In genomic region chr17:19216148-19216926, GRCh38 we compare ENCODE assay signal across 8 cellular contexts. TPM values are rescaled to one million over a fixed set of nuclear protein-coding genes. Genes with fewer than 3 reads are reported as not detected.
A peak's percentile ranks its signal among the peaks of the same experiment; 100 is the strongest.
DNase-seq lines count a peak whose midpoint lies in the region; ATAC-seq and TF ChIP-seq lines count a peak whose summit lies in the region.
"Not testable (repeated sequence)": the region's sequence is repeated elsewhere in the genome, so short reads cannot be mapped to it uniquely, and the experiment has no call there.

No MANE protein-coding gene starts in this region.

- intact Hi-C loops in CD4-positive, alpha-beta T cell (cut with DNase I, micrococcal nuclease), result not testable (repeated sequence)

- H3K9me3 Mint-ChIP-seq in CD4-positive, alpha-beta T cell; T-cell; activated T-cell treated with anti-CD3 and anti-CD28 coated beads, Interleukin-2, amount 50 U/mL, for 4 hours; effector memory CD8-positive, alpha-beta T cell; stimulated activated effector memory CD8-positive, alpha-beta T cell treated with anti-CD3 and anti-CD28 coated beads, Interleukin-12 subunit alpha, Interleukin-12 subunit beta, amount 100 ng/mL, for 72 hours: not testable (repeated sequence)

- not testable (repeated sequence) for H3K27ac ChIP-seq in CD4-positive, alpha-beta T cell (ENCODE audit: low read depth, low read length)

- H3K27me3 Mint-ChIP-seq in CD4-positive, alpha-beta T cell; T-cell; activated T-cell treated with anti-CD3 and anti-CD28 coated beads, Interleukin-2, amount 50 U/mL, for 4 hours (ENCODE audit: low read depth); effector memory CD8-positive, alpha-beta T cell: not testable (repeated sequence)

- not testable (repeated sequence) for TF ChIP-seq CTCF in CD4-positive, alpha-beta T cell (IDR thresholded peaks at IDR 0.05)

- H3K9me3 ChIP-seq in CD4-positive, alpha-beta T cell (ENCODE audit: control insufficient read depth, low read length), result not testable (repeated sequence)

- CTCF ChIA-PET in CD4-positive, alpha-beta T cell (lab: Charles Lee); T-cell (lab: Charles Lee): not testable (repeated sequence)

- not testable (repeated sequence) for H3K27me3 ChIP-seq in CD4-positive, alpha-beta T cell (ENCODE audit: control insufficient read depth, insufficient read depth, low read length)

- POLR2A ChIA-PET in CD4-positive, alpha-beta T cell (lab: Charles Lee); T-cell (lab: Charles Lee): not testable (repeated sequence)

- H3K27ac Mint-ChIP-seq in CD4-positive, alpha-beta T cell; T-cell; effector memory CD8-positive, alpha-beta T cell; stimulated activated effector memory CD8-positive, alpha-beta T cell treated with anti-CD3 and anti-CD28 coated beads, Interleukin-12 subunit alpha, Interleukin-12 subunit beta, amount 100 ng/mL, for 72 hours: not testable (repeated sequence)

- H3K4me1 Mint-ChIP-seq in CD4-positive, alpha-beta T cell (ENCODE audit: low read depth); T-cell; activated T-cell treated with anti-CD3 and anti-CD28 coated beads, Interleukin-2, amount 50 U/mL, for 4 hours (ENCODE audit: low read depth); effector memory CD8-positive, alpha-beta T cell (ENCODE audit: low read depth in 2 of 2); stimulated activated effector memory CD8-positive, alpha-beta T cell treated with anti-CD3 and anti-CD28 coated beads, Interleukin-12 subunit alpha, Interleukin-12 subunit beta, amount 100 ng/mL, for 72 hours: not testable (repeated sequence)

- peak; percentile 68 for ATAC-seq in CD4-positive, alpha-beta T cell (ENCODE audit: poor library complexity)
- ATAC-seq in GM18867 (IDR thresholded peaks at IDR 0.05; ENCODE audit: unreplicated experiment) (peak; percentile 48), GM21576 (IDR thresholded peaks at IDR 0.05; ENCODE audit: unreplicated experiment) (peak; percentile 46), HG03175 (IDR thresholded peaks at IDR 0.05; ENCODE audit: unreplicated experiment) (peak; percentile 57), T-cell (replicated peaks in 1 of 4) (peak; percentile 52 to 79 (median 66))
- peak; percentile 65 to 71 for ATAC-seq in activated T-cell treated with anti-CD3 and anti-CD28 coated beads, Interleukin-2, amount 50 U/mL, for 4 hours
- peak; percentile 78 for ATAC-seq in effector memory CD8-positive, alpha-beta T cell (replicated peaks)
- peak; percentile 62 for ATAC-seq in stimulated activated effector memory CD8-positive, alpha-beta T cell treated with anti-CD3 and anti-CD28 coated beads, Interleukin-12 subunit alpha, Interleukin-12 subunit beta, amount 100 ng/mL, for 72 hours

- DNase-seq in CD4-positive, alpha-beta T cell; T-cell; activated T-cell treated with anti-CD3 and anti-CD28 coated beads, Interleukin-2, amount 50 U/mL, for 4 hours; effector memory CD8-positive, alpha-beta T cell; stimulated activated effector memory CD8-positive, alpha-beta T cell treated with anti-CD3 and anti-CD28 coated beads, Interleukin-12 subunit alpha, Interleukin-12 subunit beta, amount 100 ng/mL, for 72 hours (ENCODE audit: low spot score in 2 of 2): not testable (repeated sequence)

- H3K4me3 Mint-ChIP-seq in CD4-positive, alpha-beta T cell; T-cell; activated T-cell treated with anti-CD3 and anti-CD28 coated beads, Interleukin-2, amount 50 U/mL, for 4 hours; effector memory CD8-positive, alpha-beta T cell; stimulated activated effector memory CD8-positive, alpha-beta T cell treated with anti-CD3 and anti-CD28 coated beads, Interleukin-12 subunit alpha, Interleukin-12 subunit beta, amount 100 ng/mL, for 72 hours: not testable (repeated sequence)

- not testable (repeated sequence) for H3K36me3 Mint-ChIP-seq in CD4-positive, alpha-beta T cell (ENCODE audit: low read depth); T-cell; activated T-cell treated with anti-CD3 and anti-CD28 coated beads, Interleukin-2, amount 50 U/mL, for 4 hours (ENCODE audit: insufficient read depth); effector memory CD8-positive, alpha-beta T cell (ENCODE audit: insufficient read depth); stimulated activated effector memory CD8-positive, alpha-beta T cell treated with anti-CD3 and anti-CD28 coated beads, Interleukin-12 subunit alpha, Interleukin-12 subunit beta, amount 100 ng/mL, for 72 hours

RNA-seq across cellular contexts. Expression of gene EPN2, which starts 20.8 kb away (rescaled TPM):
- total RNA-seq in CD4-positive, alpha-beta T cell, result 10 to 100 TPM; 11.9 to 12.3 TPM
- 1 to 10 TPM; 5.5 to 9.8 (median 8.4) TPM for total RNA-seq in T-cell
- total RNA-seq in activated T-cell treated with anti-CD3 and anti-CD28 coated beads, Interleukin-2, amount 50 U/mL, for 4 hours, result 1 to 10 TPM; 6.1 to 9.5 (median 7.2) TPM
